9 cellular contexts compared by ENCODE assay signal in genomic region chrX:112839856-112840255, GRCh38. TPM values are rescaled to one million over a fixed set of nuclear protein-coding genes. Genes with fewer than 3 reads are reported as not detected.
DNase-seq lines count a peak whose midpoint lies in the region; ATAC-seq and TF ChIP-seq lines count a peak whose summit lies in the region.
"Had no signal": no experiment of that assay in that cellular context is flagged by ENCODE, and none has a peak within 500 bp of the region (broad histone marks: within the 10 kb centered on the region; RNA-seq: fewer than 3 reads in every experiment).

No MANE protein-coding gene starts in this region.

- H3K4me3 ChIP-seq in CD8-positive, alpha-beta memory T cell (ENCODE audit: low read length) = no peak overlapping the region
- H3K4me3 ChIP-seq in Peyer's patch (peak overlapping the region in 3 of 4 donors; percentile 46 to 76 (median 76)), fibroblast of the aortic adventitia (ENCODE audit: low read depth, low read length) (peak overlapping the region; percentile 72)

- peaks cover 4% of the 10 kb centered on the region for H3K4me1 ChIP-seq in CD8-positive, alpha-beta memory T cell (ENCODE audit: insufficient read depth, low read length)
- H3K4me1 ChIP-seq in Peyer's patch = no peaks in the 10 kb centered on the region

- DNase-seq in CD8-positive, alpha-beta memory T cell = no peak
- no peak for DNase-seq in Peyer's patch
- no peak for DNase-seq in fibroblast of the aortic adventitia (ENCODE audit: low read depth)
- no peak for DNase-seq in progenitor cell of endocrine pancreas (ENCODE audit: low spot score, unreplicated experiment)
- no peak for DNase-seq in HuH-7 (ENCODE audit: low spot score)
- no peak for DNase-seq in stimulated activated CD4-positive, alpha-beta T cell treated with anti-CD3 and anti-CD28 coated beads, Interleukin-4, amount 100 ng/mL, for 1 hour

- H3K27ac Mint-ChIP-seq in CD8-positive, alpha-beta memory T cell = peak overlapping the region; percentile 58 to 90 (median 86)
- H3K27ac Mint-ChIP-seq in progenitor cell of endocrine pancreas = peak overlapping the region; percentile 99

- no peaks in the 10 kb centered on the region for H3K36me3 ChIP-seq in CD8-positive, alpha-beta memory T cell (ENCODE audit: insufficient read depth, low read length)
- H3K36me3 ChIP-seq in Peyer's patch = no peaks in the 10 kb centered on the region

- TF ChIP-seq CTCF in Peyer's patch (IDR thresholded peaks at IDR 0.05) (no peak), fibroblast of the aortic adventitia (IDR thresholded peaks at IDR 0.05; ENCODE audit: insufficient read depth, low read length) (no peak), progenitor cell of endocrine pancreas (IDR thresholded peaks at IDR 0.05; ENCODE audit: unreplicated experiment) (no peak)

- POLR2A ChIA-PET in CD8-positive, alpha-beta memory T cell (lab: Charles Lee) = interaction anchor here (2.2 kb wide), 1 partner anchor 160 kb away, joined by 8 read pairs; the partner anchor contains the start of gene LHFPL1

- peaks cover 0 to 6% of the 10 kb centered on the region in 2 donors for H3K27me3 Mint-ChIP-seq in CD8-positive, alpha-beta memory T cell
- no peaks in the 10 kb centered on the region for H3K27me3 Mint-ChIP-seq in progenitor cell of endocrine pancreas

- peak overlapping the region; percentile 87 to 98 (median 94) for H3K4me3 Mint-ChIP-seq in CD8-positive, alpha-beta memory T cell
- peak overlapping the region; percentile 93 for H3K4me3 Mint-ChIP-seq in progenitor cell of endocrine pancreas (ENCODE audit: low read depth)

- H3K36me3 Mint-ChIP-seq in CD8-positive, alpha-beta memory T cell = peaks cover 0 to 9% (median 0%) of the 10 kb centered on the region in 3 donors
- no peaks in the 10 kb centered on the region for H3K36me3 Mint-ChIP-seq in progenitor cell of endocrine pancreas (ENCODE audit: insufficient read depth)

- no peak for TF ChIP-seq POLR2A in Peyer's patch (IDR thresholded peaks at IDR 0.05)

- peaks cover 9 to 18% (median 9%) of the 10 kb centered on the region in 3 donors for H3K4me1 Mint-ChIP-seq in CD8-positive, alpha-beta memory T cell
- peaks cover 62% of the 10 kb centered on the region for H3K4me1 Mint-ChIP-seq in progenitor cell of endocrine pancreas (ENCODE audit: low read depth)

- CTCF ChIA-PET in CD8-positive, alpha-beta memory T cell (lab: Charles Lee) = no interaction called here

- no peaks in the 10 kb centered on the region for H3K9me3 Mint-ChIP-seq in CD8-positive, alpha-beta memory T cell
- peaks cover 3% of the 10 kb centered on the region for H3K9me3 Mint-ChIP-seq in progenitor cell of endocrine pancreas (ENCODE audit: low read depth)

- H3K27ac ChIP-seq in CD8-positive, alpha-beta memory T cell (ENCODE audit: low read depth, low read length) = no peak overlapping the region
- H3K27ac ChIP-seq in Peyer's patch = peak overlapping the region in 2 of 4 donors; percentile 72 to 82
- H3K27ac ChIP-seq: KMS-11 had no signal

- no peaks in the 10 kb centered on the region for H3K9me3 ChIP-seq in CD8-positive, alpha-beta memory T cell (ENCODE audit: low read length)
- H3K9me3 ChIP-seq in Peyer's patch = peaks cover 0 to 3% (median 0%) of the 10 kb centered on the region in 4 donors

- ATAC-seq in esophagus mucosa (no peak), GM19351 (IDR thresholded peaks at IDR 0.05; ENCODE audit: unreplicated experiment) (no peak)

- H3K27me3 ChIP-seq in CD8-positive, alpha-beta memory T cell (ENCODE audit: insufficient read depth, low read length, poor library complexity, severe bottlenecking) = no peaks in the 10 kb centered on the region
- H3K27me3 ChIP-seq in Peyer's patch = no peaks in the 10 kb centered on the region

RNA-seq across cellular contexts. Expression of gene AMOT, which starts 0.8 kb away (rescaled TPM):
- 1 to 10 TPM; 1.4 to 1.5 TPM for total RNA-seq in CD8-positive, alpha-beta memory T cell
- polyA plus RNA-seq in CD8-positive, alpha-beta memory T cell = 3.2 TPM
- total RNA-seq in Peyer's patch (10 to 100 TPM in 3 of 4 donors, 1 to 10 TPM in 1; 8.3 to 43.8 (median 18.0) TPM), fibroblast of the aortic adventitia (ENCODE audit: low replicate concordance) (9.1 and 11.0 TPM in 2 replicates), progenitor cell of endocrine pancreas (444 and 494 TPM in 2 replicates), esophagus mucosa (3.3 TPM)
